In the genomic region with DNA sequence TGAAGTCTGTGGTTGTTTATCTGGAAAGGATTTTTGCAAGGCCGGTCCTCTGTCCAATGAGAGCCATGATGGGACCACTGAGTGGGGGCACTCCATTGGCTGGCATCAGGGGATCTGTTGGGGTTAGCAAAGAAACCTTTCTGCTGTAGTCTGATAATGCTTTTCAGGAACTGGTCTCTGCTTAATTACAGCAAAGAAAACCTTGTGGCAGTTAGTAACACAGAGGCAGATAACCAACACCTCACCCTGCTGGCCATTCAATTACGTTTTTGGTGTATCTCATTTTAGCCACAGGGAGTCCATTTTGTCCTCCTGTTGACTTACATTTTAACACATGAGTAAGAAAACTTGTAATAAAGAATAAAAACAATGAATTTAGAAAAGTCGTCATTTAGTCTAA, we compare ENCODE assay signal across 1 cellular context.
TF ChIP-seq lines count a peak whose summit lies in the region.

No MANE protein-coding gene starts in this region.

TF ChIP-seq in WTC11, 78 proteins besides CTCF, POLR2A, EP300 and RAD21 (continued from another document):
- TF ChIP-seq, protein P1, sequence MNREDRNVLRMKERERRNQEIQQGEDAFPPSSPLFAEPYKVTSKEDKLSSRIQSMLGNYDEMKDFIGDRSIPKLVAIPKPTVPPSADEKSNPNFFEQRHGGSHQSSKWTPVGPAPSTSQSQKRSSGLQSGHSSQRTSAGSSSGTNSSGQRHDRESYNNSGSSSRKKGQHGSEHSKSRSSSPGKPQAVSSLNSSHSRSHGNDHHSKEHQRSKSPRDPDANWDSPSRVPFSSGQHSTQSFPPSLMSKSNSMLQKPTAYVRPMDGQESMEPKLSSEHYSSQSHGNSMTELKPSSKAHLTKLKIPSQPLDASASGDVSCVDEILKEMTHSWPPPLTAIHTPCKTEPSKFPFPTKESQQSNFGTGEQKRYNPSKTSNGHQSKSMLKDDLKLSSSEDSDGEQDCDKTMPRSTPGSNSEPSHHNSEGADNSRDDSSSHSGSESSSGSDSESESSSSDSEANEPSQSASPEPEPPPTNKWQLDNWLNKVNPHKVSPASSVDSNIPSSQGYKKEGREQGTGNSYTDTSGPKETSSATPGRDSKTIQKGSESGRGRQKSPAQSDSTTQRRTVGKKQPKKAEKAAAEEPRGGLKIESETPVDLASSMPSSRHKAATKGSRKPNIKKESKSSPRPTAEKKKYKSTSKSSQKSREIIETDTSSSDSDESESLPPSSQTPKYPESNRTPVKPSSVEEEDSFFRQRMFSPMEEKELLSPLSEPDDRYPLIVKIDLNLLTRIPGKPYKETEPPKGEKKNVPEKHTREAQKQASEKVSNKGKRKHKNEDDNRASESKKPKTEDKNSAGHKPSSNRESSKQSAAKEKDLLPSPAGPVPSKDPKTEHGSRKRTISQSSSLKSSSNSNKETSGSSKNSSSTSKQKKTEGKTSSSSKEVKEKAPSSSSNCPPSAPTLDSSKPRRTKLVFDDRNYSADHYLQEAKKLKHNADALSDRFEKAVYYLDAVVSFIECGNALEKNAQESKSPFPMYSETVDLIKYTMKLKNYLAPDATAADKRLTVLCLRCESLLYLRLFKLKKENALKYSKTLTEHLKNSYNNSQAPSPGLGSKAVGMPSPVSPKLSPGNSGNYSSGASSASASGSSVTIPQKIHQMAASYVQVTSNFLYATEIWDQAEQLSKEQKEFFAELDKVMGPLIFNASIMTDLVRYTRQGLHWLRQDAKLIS (CRISPR knock-in tag; IDR thresholded peaks at IDR 0.05; ENCODE audit: borderline replicate concordance) = no peak
- TF ChIP-seq GRHL2 (CRISPR knock-in tag; IDR thresholded peaks at IDR 0.05; ENCODE audit: insufficient replicate concordance, severe bottlenecking) (no peak), PRRX2 (CRISPR knock-in tag; IDR thresholded peaks at IDR 0.05) (no peak), NR3C1 (CRISPR knock-in tag; conservative IDR thresholded peaks at IDR 0.05; ENCODE audit: low read depth) (no peak), ETV6 (CRISPR knock-in tag; IDR thresholded peaks at IDR 0.05) (no peak), JAZF1 (CRISPR knock-in tag; IDR thresholded peaks at IDR 0.05) (no peak), MXD4 (CRISPR knock-in tag; IDR thresholded peaks at IDR 0.05; ENCODE audit: borderline replicate concordance) (no peak)
- TF ChIP-seq, protein P2, sequence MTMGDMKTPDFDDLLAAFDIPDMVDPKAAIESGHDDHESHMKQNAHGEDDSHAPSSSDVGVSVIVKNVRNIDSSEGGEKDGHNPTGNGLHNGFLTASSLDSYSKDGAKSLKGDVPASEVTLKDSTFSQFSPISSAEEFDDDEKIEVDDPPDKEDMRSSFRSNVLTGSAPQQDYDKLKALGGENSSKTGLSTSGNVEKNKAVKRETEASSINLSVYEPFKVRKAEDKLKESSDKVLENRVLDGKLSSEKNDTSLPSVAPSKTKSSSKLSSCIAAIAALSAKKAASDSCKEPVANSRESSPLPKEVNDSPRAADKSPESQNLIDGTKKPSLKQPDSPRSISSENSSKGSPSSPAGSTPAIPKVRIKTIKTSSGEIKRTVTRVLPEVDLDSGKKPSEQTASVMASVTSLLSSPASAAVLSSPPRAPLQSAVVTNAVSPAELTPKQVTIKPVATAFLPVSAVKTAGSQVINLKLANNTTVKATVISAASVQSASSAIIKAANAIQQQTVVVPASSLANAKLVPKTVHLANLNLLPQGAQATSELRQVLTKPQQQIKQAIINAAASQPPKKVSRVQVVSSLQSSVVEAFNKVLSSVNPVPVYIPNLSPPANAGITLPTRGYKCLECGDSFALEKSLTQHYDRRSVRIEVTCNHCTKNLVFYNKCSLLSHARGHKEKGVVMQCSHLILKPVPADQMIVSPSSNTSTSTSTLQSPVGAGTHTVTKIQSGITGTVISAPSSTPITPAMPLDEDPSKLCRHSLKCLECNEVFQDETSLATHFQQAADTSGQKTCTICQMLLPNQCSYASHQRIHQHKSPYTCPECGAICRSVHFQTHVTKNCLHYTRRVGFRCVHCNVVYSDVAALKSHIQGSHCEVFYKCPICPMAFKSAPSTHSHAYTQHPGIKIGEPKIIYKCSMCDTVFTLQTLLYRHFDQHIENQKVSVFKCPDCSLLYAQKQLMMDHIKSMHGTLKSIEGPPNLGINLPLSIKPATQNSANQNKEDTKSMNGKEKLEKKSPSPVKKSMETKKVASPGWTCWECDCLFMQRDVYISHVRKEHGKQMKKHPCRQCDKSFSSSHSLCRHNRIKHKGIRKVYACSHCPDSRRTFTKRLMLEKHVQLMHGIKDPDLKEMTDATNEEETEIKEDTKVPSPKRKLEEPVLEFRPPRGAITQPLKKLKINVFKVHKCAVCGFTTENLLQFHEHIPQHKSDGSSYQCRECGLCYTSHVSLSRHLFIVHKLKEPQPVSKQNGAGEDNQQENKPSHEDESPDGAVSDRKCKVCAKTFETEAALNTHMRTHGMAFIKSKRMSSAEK (CRISPR knock-in tag; IDR thresholded peaks at IDR 0.05; ENCODE audit: borderline replicate concordance) = no peak
TF ChIP-seq in WTC11: peak in this region for 0.
